ENCODE assay signal across 31 cellular contexts in genomic region chr5:55294935-55295334, GRCh38.
"Had no signal": no experiment of that assay in that cellular context is flagged by ENCODE, and none has a peak within 500 bp of the region (broad histone marks: within the 10 kb centered on the region; RNA-seq: fewer than 3 reads in every experiment).

No MANE protein-coding gene starts in this region.

- H3K27me3 ChIP-seq: neural progenitor cell, ovary, spleen, suprapubic skin, testis, tibial artery, transverse colon, upper lobe of right lung, uterus had no signal

- H3K4me3 Mint-ChIP-seq: natural killer cell; nephron; neural progenitor cell; stimulated activated memory B cell treated with anti-CD40 and anti-IgM and Interleukin-4, amounts not matched to agents 10 μg/mL and 1 μg/mL and 100 μg/mL, for 72 hours; stimulated activated naive CD8-positive, alpha-beta T cell treated with anti-CD3 and anti-CD28 coated beads, Interleukin-15, amount 100 ng/mL, for 72 hours; type B pancreatic cell had no signal

- H3K27ac ChIP-seq: neural progenitor cell, ovary, parathyroid adenoma, psoas muscle, skin epidermis, spleen, suprapubic skin, testis, tibial artery, transverse colon, upper lobe of right lung, uterus had no signal

- H3K27me3 Mint-ChIP-seq: progenitor cell of endocrine pancreas; stimulated activated memory B cell treated with anti-CD40 and anti-IgM and Interleukin-4, amounts not matched to agents 10 μg/mL and 1 μg/mL and 100 μg/mL, for 72 hours; stimulated activated naive CD8-positive, alpha-beta T cell treated with anti-CD3 and anti-CD28 coated beads, Interleukin-15, amount 100 ng/mL, for 72 hours; type B pancreatic cell had no signal

- ATAC-seq: natural killer cell; right cardiac atrium; sciatic nerve; stimulated activated memory B cell treated with anti-CD40 and anti-IgM and Interleukin-4, amounts not matched to agents 10 μg/mL and 1 μg/mL and 100 μg/mL, for 72 hours; stimulated activated naive CD8-positive, alpha-beta T cell treated with anti-CD3 and anti-CD28 coated beads, Interleukin-15, amount 100 ng/mL, for 72 hours; stimulated activated naive CD8-positive, alpha-beta T cell treated with anti-CD3 and anti-CD28 coated beads, Interleukin-15, Interleukin-2, amounts not matched to agents 100 U/mL and 50 U/mL, for 24 hours; upper lobe of right lung had no signal

- H3K9me3 ChIP-seq: psoas muscle, spleen, suprapubic skin, testis, tibial artery, transverse colon, upper lobe of right lung, uterus had no signal

- H3K4me1 ChIP-seq: neural progenitor cell, parathyroid adenoma, psoas muscle, spleen, suprapubic skin, testis, tibial artery, transverse colon, upper lobe of right lung, uterus had no signal

- H3K4me2 ChIP-seq: neural progenitor cell, smooth muscle cell had no signal

- H3K36me3 ChIP-seq: ovary, uterus had no signal

- DNase-seq: natural killer cell; occipital lobe; ovary; posterior cingulate gyrus; psoas muscle; right cardiac atrium; spleen; stimulated activated CD4-positive, alpha-beta T cell treated with anti-CD3 and anti-CD28 coated beads, Interleukin-12 subunit alpha, Interleukin-12 subunit beta, amount 100 ng/mL, for 4 hours; stimulated activated CD4-positive, alpha-beta T cell treated with anti-CD3 and anti-CD28 coated beads, Interleukin-1b, Interleukin-23, amount 100 ng/mL, for 48 hours; stimulated activated CD4-positive, alpha-beta T cell treated with anti-CD3 and anti-CD28 coated beads, Interleukin-4, amount 100 ng/mL, for 1 hour; stimulated activated CD4-positive, alpha-beta T cell treated with anti-CD3 and anti-CD28 coated beads, Interleukin-4, amount 100 ng/mL, for 4 hours; stimulated activated CD8-positive, alpha-beta memory T cell treated with anti-CD3 and anti-CD28 coated beads, Interleukin-4, amount 100 ng/mL, for 48 hours; stimulated activated naive CD4-positive, alpha-beta T cell; stimulated activated naive CD8-positive, alpha-beta T cell treated with anti-CD3 and anti-CD28 coated beads, Interleukin-15, amount 100 ng/mL, for 72 hours; stimulated activated naive CD8-positive, alpha-beta T cell treated with anti-CD3 and anti-CD28 coated beads, Interleukin-15, Interleukin-2, amounts not matched to agents 100 U/mL and 50 U/mL, for 24 hours; substantia nigra; testis; tibial artery; transverse colon; upper lobe of right lung; uterus had no signal

- H2AFZ ChIP-seq: neural progenitor cell, parathyroid adenoma had no signal

- H3K9me3 Mint-ChIP-seq: natural killer cell; nephron; neural progenitor cell; stimulated activated memory B cell treated with anti-CD40 and anti-IgM and Interleukin-4, amounts not matched to agents 10 μg/mL and 1 μg/mL and 100 μg/mL, for 72 hours; stimulated activated naive CD8-positive, alpha-beta T cell treated with anti-CD3 and anti-CD28 coated beads, Interleukin-15, amount 100 ng/mL, for 72 hours; type B pancreatic cell had no signal

- H3K4me1 Mint-ChIP-seq: nephron; neural progenitor cell; stimulated activated memory B cell treated with anti-CD40 and anti-IgM and Interleukin-4, amounts not matched to agents 10 μg/mL and 1 μg/mL and 100 μg/mL, for 72 hours; stimulated activated naive CD8-positive, alpha-beta T cell treated with anti-CD3 and anti-CD28 coated beads, Interleukin-15, amount 100 ng/mL, for 72 hours had no signal

- H3K27ac Mint-ChIP-seq: natural killer cell; nephron; neural progenitor cell; progenitor cell of endocrine pancreas; stimulated activated memory B cell treated with anti-CD40 and anti-IgM and Interleukin-4, amounts not matched to agents 10 μg/mL and 1 μg/mL and 100 μg/mL, for 72 hours; stimulated activated naive CD8-positive, alpha-beta T cell treated with anti-CD3 and anti-CD28 coated beads, Interleukin-15, amount 100 ng/mL, for 72 hours; type B pancreatic cell had no signal

- H3K4me3 ChIP-seq: neural progenitor cell, ovary, psoas muscle, skin epidermis, smooth muscle cell, spleen, suprapubic skin, testis, tibial artery, transverse colon, upper lobe of right lung, uterus had no signal
